Comparison of ENCODE assay signal across 8 cellular contexts in genomic region chr7:39566056-39566921, GRCh38. TPM values are rescaled to one million over a fixed set of nuclear protein-coding genes. Genes with fewer than 3 reads are reported as not detected.
DNase-seq lines count a peak whose midpoint lies in the region; ATAC-seq and TF ChIP-seq lines count a peak whose summit lies in the region.

Gene YAE1, plus strand, starts transcription at chr7:39566404. Its CDS starts 15 bp downstream, at chr7:39566419.

- peak within 1 kb of the TSS; percentile 96 to 98 for H3K27ac Mint-ChIP-seq in activated naive CD4-positive, alpha-beta T cell treated with anti-CD3 and anti-CD28 coated beads, Interleukin-2, amount 50 U/mL, for 72 hours

- peaks cover 11 to 15% of the 10 kb centered on the region in 2 donors for H3K36me3 Mint-ChIP-seq in activated naive CD4-positive, alpha-beta T cell treated with anti-CD3 and anti-CD28 coated beads, Interleukin-2, amount 50 U/mL, for 72 hours

- H3K36me3 ChIP-seq in osteoblast (ENCODE audit: insufficient read depth, low read length) = peaks cover 3% of the 10 kb centered on the region
- no peaks in the 10 kb centered on the region for H3K36me3 ChIP-seq in testis (ENCODE audit: low read depth, missing control alignments)

- DNase-seq in GM10248 (ENCODE audit: extremely low spot score) (peak; percentile 94), NB4 (ENCODE audit: low read depth) (peak; percentile 95), SKM-1 (lab: John Stamatoyannopoulos, UW; ENCODE audit: unreplicated experiment) (peak; percentile 66), glomerular visceral epithelial cell (ENCODE audit: extremely low spot score) (peak; percentile 77), osteoblast (ENCODE audit: insufficient read length, low spot score, missing footprints) (peak; percentile 96), testis (peak; percentile 90)
- DNase-seq in activated naive CD4-positive, alpha-beta T cell treated with anti-CD3 and anti-CD28 coated beads, Interleukin-2, amount 50 U/mL, for 72 hours (ENCODE audit: low spot score in 2 of 2) = peak; percentile 85 to 86

- H3K27ac ChIP-seq in osteoblast (ENCODE audit: low read depth, low read length) (peak within 1 kb of the TSS; percentile 68), testis (peak within 1 kb of the TSS; percentile 66 to 84)

- CTCF ChIA-PET in GM10248 (lab: Yijun Ruan, JAX) = interaction anchor here (0.6 to 3.2 kb wide), 4 partner anchors 8 to 525 kb away, joined by 3 to 29 read pairs (median 4); no protein-coding TSS in a partner anchor

- no peak for TF ChIP-seq CTCF in GM10248 (IDR thresholded peaks at IDR 0.05; ENCODE audit: control extremely low read depth, extremely low read depth, low read depth, missing control alignments)
- no peak for TF ChIP-seq CTCF in NB4 (IDR thresholded peaks at IDR 0.05; ENCODE audit: low read depth, low read length)
- no peak for TF ChIP-seq CTCF in osteoblast (IDR thresholded peaks at IDR 0.05; ENCODE audit: extremely low read depth, low read depth, low read length)
- no peak for TF ChIP-seq CTCF in testis (IDR thresholded peaks at IDR 0.05)

- no peaks in the 10 kb centered on the region for H3K9me3 ChIP-seq in osteoblast (ENCODE audit: low read depth, low read length)
- no peaks in the 10 kb centered on the region for H3K9me3 ChIP-seq in testis

- POLR2A ChIA-PET in GM10248 (lab: Yijun Ruan, JAX) = no interaction called here

- H3K27me3 ChIP-seq in osteoblast (ENCODE audit: insufficient read depth, low read length) (no peaks in the 10 kb centered on the region), testis (no peaks in the 10 kb centered on the region)

- intact Hi-C loops in testis (cut with DNase I; ENCODE audit: low total_unique reads) = no loop called here

- TF ChIP-seq POLR2A in NB4 (IDR thresholded peaks at IDR 0.05; ENCODE audit: extremely low read depth, insufficient read length) = peak; percentile 94
- peak; percentile 34 for TF ChIP-seq POLR2A in testis (IDR thresholded peaks at IDR 0.05)

- H3K4me3 ChIP-seq in NB4 (ENCODE audit: low read depth, low read length) (peak within 1 kb of the TSS; percentile 90), osteoblast (ENCODE audit: insufficient read depth, low read length) (peak within 1 kb of the TSS; percentile 78), testis (peak within 1 kb of the TSS; percentile 85)

- WGBS in testis, 2 donors = 0 to 1% methylated on average over 34 to 58 of the region's 62 CpGs

- peaks cover 30% of the 10 kb centered on the region for H3K79me2 ChIP-seq in osteoblast (ENCODE audit: insufficient read depth, low read length)

- H4K20me1 ChIP-seq in osteoblast (ENCODE audit: insufficient read depth, low read length) = no peaks in the 10 kb centered on the region

- H2AFZ ChIP-seq in osteoblast (ENCODE audit: low read length) = peak within 1 kb of the TSS; percentile 89

- ATAC-seq in HG02571 (IDR thresholded peaks at IDR 0.05; ENCODE audit: unreplicated experiment) = peak; percentile 99
- ATAC-seq in activated naive CD4-positive, alpha-beta T cell treated with anti-CD3 and anti-CD28 coated beads, Interleukin-2, amount 50 U/mL, for 72 hours = peak; percentile 97 to 98

- peaks cover 14% of the 10 kb centered on the region for H3K4me1 ChIP-seq in osteoblast (ENCODE audit: insufficient read depth, low read length)
- peaks cover 8% of the 10 kb centered on the region for H3K4me1 ChIP-seq in testis

- H3K4me2 ChIP-seq in osteoblast (ENCODE audit: insufficient read depth, low read length) = peak within 1 kb of the TSS; percentile 86

- no peaks in the 10 kb centered on the region for H3K9me3 Mint-ChIP-seq in activated naive CD4-positive, alpha-beta T cell treated with anti-CD3 and anti-CD28 coated beads, Interleukin-2, amount 50 U/mL, for 72 hours

RNA-seq across cellular contexts. Expression of gene YAE1, which starts in this region (rescaled TPM):
- 10 to 100 TPM in 1 of 2 donors, 1 to 10 TPM in 1; 4.8 to 12.0 TPM for total RNA-seq in activated naive CD4-positive, alpha-beta T cell treated with anti-CD3 and anti-CD28 coated beads, Interleukin-2, amount 50 U/mL, for 72 hours
- total RNA-seq in osteoblast (29.0 and 32.7 TPM in 2 replicates), testis (10 to 100 TPM; 28.5 to 32.0 TPM)
- 39.0 TPM for polyA plus RNA-seq in testis (ENCODE audit: insufficient read depth, low read depth, low replicate concordance)

Comparison
In these comparisons a context has a peak if more than half of its experiments do, and no peak if none do; other contexts are left out.
1. Peak in every context shown above with its lines: DNase-seq, ATAC-seq, H3K4me3 ChIP-seq and H3K27ac ChIP-seq.